Comparison of ENCODE assay signal across 1 cellular context in the genomic region with DNA sequence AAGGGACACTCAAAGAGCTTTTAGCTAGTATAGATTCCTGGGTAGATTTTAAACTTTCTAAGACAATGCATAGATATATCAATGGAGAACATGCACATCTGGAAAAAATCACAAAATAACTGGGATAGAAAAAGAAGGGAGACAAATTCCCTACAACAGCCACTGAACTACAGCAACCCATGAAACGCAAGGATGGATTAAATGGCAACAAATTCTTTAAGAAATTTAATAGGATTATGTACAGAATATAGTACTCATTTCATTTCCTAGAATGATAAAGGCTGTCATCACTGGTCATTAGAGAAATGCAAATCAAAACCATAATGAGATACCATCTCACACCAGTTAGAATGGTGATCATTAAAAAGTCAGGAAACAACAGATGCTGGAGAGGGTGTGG.
TF ChIP-seq lines count a peak whose summit lies in the region.

No MANE protein-coding gene starts in this region.

TF ChIP-seq in IMR-90, 13 proteins besides CTCF, POLR2A, EP300 and RAD21:
- TF ChIP-seq CHD1 (IDR thresholded peaks at IDR 0.05; ENCODE audit: low read depth, low read length), result no peak
- TF ChIP-seq RFX5 (IDR thresholded peaks at IDR 0.05; ENCODE audit: low read depth, low read length), result no peak
- TF ChIP-seq RCOR1 (IDR thresholded peaks at IDR 0.05; ENCODE audit: insufficient replicate concordance, low read length), result no peak
- TF ChIP-seq, protein P1, sequence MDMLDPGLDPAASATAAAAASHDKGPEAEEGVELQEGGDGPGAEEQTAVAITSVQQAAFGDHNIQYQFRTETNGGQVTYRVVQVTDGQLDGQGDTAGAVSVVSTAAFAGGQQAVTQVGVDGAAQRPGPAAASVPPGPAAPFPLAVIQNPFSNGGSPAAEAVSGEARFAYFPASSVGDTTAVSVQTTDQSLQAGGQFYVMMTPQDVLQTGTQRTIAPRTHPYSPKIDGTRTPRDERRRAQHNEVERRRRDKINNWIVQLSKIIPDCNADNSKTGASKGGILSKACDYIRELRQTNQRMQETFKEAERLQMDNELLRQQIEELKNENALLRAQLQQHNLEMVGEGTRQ (IDR thresholded peaks at IDR 0.05; ENCODE audit: low read depth, low read length), result no peak
- TF ChIP-seq MAFK (IDR thresholded peaks at IDR 0.05; ENCODE audit: low read depth, low read length), result no peak
- no peak for TF ChIP-seq CEBPB (IDR thresholded peaks at IDR 0.05; ENCODE audit: low read depth, low read length)
- no peak for TF ChIP-seq SMC3 (IDR thresholded peaks at IDR 0.05; ENCODE audit: low read depth, low read length)
- no peak for TF ChIP-seq FOS (IDR thresholded peaks at IDR 0.05; ENCODE audit: low read depth, low read length)
- TF ChIP-seq, protein P2, sequence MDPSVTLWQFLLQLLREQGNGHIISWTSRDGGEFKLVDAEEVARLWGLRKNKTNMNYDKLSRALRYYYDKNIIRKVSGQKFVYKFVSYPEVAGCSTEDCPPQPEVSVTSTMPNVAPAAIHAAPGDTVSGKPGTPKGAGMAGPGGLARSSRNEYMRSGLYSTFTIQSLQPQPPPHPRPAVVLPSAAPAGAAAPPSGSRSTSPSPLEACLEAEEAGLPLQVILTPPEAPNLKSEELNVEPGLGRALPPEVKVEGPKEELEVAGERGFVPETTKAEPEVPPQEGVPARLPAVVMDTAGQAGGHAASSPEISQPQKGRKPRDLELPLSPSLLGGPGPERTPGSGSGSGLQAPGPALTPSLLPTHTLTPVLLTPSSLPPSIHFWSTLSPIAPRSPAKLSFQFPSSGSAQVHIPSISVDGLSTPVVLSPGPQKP (IDR thresholded peaks at IDR 0.05; ENCODE audit: borderline replicate concordance, low read depth, low read length), result no peak
- no peak for TF ChIP-seq MAZ (IDR thresholded peaks at IDR 0.05; ENCODE audit: borderline replicate concordance, low read depth, low read length)
- no peak for TF ChIP-seq MXI1 (IDR thresholded peaks at IDR 0.05; ENCODE audit: borderline replicate concordance, low read depth, low read length)
